Comparison of ENCODE assay signal across 12 cellular contexts in the genomic region with DNA sequence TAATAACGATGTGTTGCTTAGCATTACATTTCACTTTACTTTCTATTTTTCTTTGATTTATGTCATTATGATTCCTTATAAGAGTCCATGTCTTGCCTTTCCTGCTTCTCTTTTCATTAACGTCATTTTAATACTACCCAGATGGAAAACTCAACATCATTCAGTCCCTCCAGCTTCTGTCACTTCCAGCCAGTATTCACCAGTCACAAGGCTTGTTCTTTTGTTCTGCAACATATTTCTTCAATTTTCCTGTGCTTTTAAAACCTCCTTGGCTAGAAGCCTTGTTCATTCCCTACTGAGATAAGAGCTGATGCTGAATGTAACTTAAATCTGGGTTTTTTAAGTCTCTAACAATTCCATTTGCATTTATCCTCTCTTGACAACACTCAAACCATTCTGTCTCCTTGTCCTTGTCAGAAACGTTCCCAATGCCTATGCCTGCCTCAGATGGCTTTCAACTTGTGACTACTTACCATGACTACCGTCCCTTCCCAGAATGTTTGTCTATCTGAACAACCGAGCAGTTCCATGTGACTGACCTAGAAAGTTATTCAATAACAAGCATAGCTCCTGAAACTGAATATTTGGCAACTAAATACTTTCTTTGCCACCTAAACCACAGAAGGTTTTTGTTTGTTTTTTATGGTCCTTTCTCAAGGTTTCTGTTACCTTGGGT.
DNase-seq lines count a peak whose midpoint lies in the region; ATAC-seq and TF ChIP-seq lines count a peak whose summit lies in the region.
"Had no signal": no experiment of that assay in that cellular context is flagged by ENCODE, and none has a peak within 500 bp of the region (broad histone marks: within the 10 kb centered on the region; RNA-seq: fewer than 3 reads in every experiment).

No MANE protein-coding gene starts in this region.

- no peaks in the 10 kb centered on the region for H3F3A ChIP-seq in Loucy (ENCODE audit: low read depth)

- POLR2A ChIA-PET in GM10248 (lab: Yijun Ruan, JAX): no interaction called here

- H3K4me3 ChIP-seq in Loucy (ENCODE audit: low read length, poor library complexity, severe bottlenecking) (no peak overlapping the region), hepatocyte (no peak overlapping the region), testis (no peak overlapping the region)

- H3K9me3 ChIP-seq in Loucy (ENCODE audit: insufficient read depth, low read depth, low read length): no peaks in the 10 kb centered on the region
- no peaks in the 10 kb centered on the region for H3K9me3 ChIP-seq in hepatocyte (ENCODE audit: low read depth)
- H3K9me3 ChIP-seq in testis: no peaks in the 10 kb centered on the region
- H3K9me3 ChIP-seq: SK-N-SH had no signal

- H3K4me1 ChIP-seq in Loucy (ENCODE audit: insufficient read depth, low read length, poor library complexity, severe bottlenecking) (no peaks in the 10 kb centered on the region), hepatocyte (ENCODE audit: insufficient read depth) (no peaks in the 10 kb centered on the region), testis (no peaks in the 10 kb centered on the region)

- H4K20me1 ChIP-seq in Loucy (ENCODE audit: insufficient read depth, low read length, poor library complexity, severe bottlenecking) (no peaks in the 10 kb centered on the region), hepatocyte (ENCODE audit: insufficient read depth, poor library complexity, severe bottlenecking) (no peaks in the 10 kb centered on the region)

- no peak overlapping the region for H3K9ac ChIP-seq in Loucy (ENCODE audit: low read depth, low read length, poor library complexity, severe bottlenecking)
- H3K9ac ChIP-seq: SK-N-SH had no signal

- CTCF ChIA-PET in GM10248 (lab: Yijun Ruan, JAX): no interaction called here

- H3K4me2 ChIP-seq in Loucy (ENCODE audit: low read depth, low read length, poor library complexity, severe bottlenecking) (no peak overlapping the region), hepatocyte (peak overlapping the region; percentile 43)
- H3K4me2 ChIP-seq: SK-N-SH had no signal

- intact Hi-C loops in testis (cut with DNase I; ENCODE audit: low total_unique reads): no loop called here

- peak; percentile 67 for ATAC-seq in GM19395 (IDR thresholded peaks at IDR 0.05; ENCODE audit: unreplicated experiment)
- ATAC-seq in HG03039 (IDR thresholded peaks at IDR 0.05; ENCODE audit: unreplicated experiment): no peak

- H3K79me2 ChIP-seq in Loucy (ENCODE audit: insufficient read depth, low read length) (no peaks in the 10 kb centered on the region), hepatocyte (no peaks in the 10 kb centered on the region)

- no peak overlapping the region for H3K27ac ChIP-seq in hepatocyte
- H3K27ac ChIP-seq in testis: no peak overlapping the region

- H3K9me2 ChIP-seq in Loucy (replicated peaks; ENCODE audit: low read depth, low read length) (no peaks in the 10 kb centered on the region), hepatocyte (replicated peaks; ENCODE audit: insufficient read depth) (no peaks in the 10 kb centered on the region)
- H3K9me2 ChIP-seq: SK-N-SH had no signal

- H2AFZ ChIP-seq in Loucy (ENCODE audit: low read length): peak overlapping the region; percentile 30; the same call in 1 of the 2 replicates
- H2AFZ ChIP-seq in hepatocyte: peak overlapping the region; percentile 2

- TF ChIP-seq CTCF in Loucy (conservative IDR thresholded peaks at IDR 0.05; ENCODE audit: low read length): no peak
- no peak for TF ChIP-seq CTCF in hepatocyte (IDR thresholded peaks at IDR 0.05; ENCODE audit: poor library complexity)
- TF ChIP-seq CTCF in GM10248 (IDR thresholded peaks at IDR 0.05; ENCODE audit: control extremely low read depth, extremely low read depth, low read depth, missing control alignments): no peak
- no peak for TF ChIP-seq CTCF in testis (IDR thresholded peaks at IDR 0.05)

- H3K27me3 ChIP-seq in Loucy (ENCODE audit: insufficient read depth, low read length, poor library complexity, severe bottlenecking) (no peaks in the 10 kb centered on the region), hepatocyte (no peaks in the 10 kb centered on the region), testis (no peaks in the 10 kb centered on the region)

- WGBS in hepatocyte (ENCODE audit: low lambda C conversion rate, missing lambda C conversion rate): 42% methylated on average over 5 of the region's 5 CpGs
- 28 to 46% methylated on average over 5 of the region's 5 CpGs for WGBS in testis, 2 donors

- TF ChIP-seq POLR2A in testis (IDR thresholded peaks at IDR 0.05): no peak

- DNase-seq in hepatocyte (ENCODE audit: low spot score) (peak; percentile 19), renal cortical epithelial cell (ENCODE audit: low read depth) (peak; percentile 96), SKM-1 (lab: John Stamatoyannopoulos, UW; ENCODE audit: unreplicated experiment) (no peak), GM10248 (ENCODE audit: extremely low spot score) (no peak), testis (no peak)
- DNase-seq: DMS153, NCI-H1105 treated with DMSO at 0.1 percent for 48 hours, NCI-H226, SK-N-SH had no signal

- no peaks in the 10 kb centered on the region for H3K36me3 ChIP-seq in Loucy (ENCODE audit: insufficient read depth, low read length)
- H3K36me3 ChIP-seq in hepatocyte (replicated peaks; ENCODE audit: insufficient read depth, low read depth): no peaks in the 10 kb centered on the region
- H3K36me3 ChIP-seq in testis (ENCODE audit: low read depth, missing control alignments): no peaks in the 10 kb centered on the region

Comparison
In these comparisons a context has a peak if more than half of its experiments do, and no peak if none do; other contexts are left out.
1. DNase-seq: peak in hepatocyte (single experiment) and renal cortical epithelial cell (single experiment); none in SKM-1 (single experiment), GM10248 (single experiment) and testis (single experiment).